ENCODE assay signal across 20 cellular contexts in the genomic region with DNA sequence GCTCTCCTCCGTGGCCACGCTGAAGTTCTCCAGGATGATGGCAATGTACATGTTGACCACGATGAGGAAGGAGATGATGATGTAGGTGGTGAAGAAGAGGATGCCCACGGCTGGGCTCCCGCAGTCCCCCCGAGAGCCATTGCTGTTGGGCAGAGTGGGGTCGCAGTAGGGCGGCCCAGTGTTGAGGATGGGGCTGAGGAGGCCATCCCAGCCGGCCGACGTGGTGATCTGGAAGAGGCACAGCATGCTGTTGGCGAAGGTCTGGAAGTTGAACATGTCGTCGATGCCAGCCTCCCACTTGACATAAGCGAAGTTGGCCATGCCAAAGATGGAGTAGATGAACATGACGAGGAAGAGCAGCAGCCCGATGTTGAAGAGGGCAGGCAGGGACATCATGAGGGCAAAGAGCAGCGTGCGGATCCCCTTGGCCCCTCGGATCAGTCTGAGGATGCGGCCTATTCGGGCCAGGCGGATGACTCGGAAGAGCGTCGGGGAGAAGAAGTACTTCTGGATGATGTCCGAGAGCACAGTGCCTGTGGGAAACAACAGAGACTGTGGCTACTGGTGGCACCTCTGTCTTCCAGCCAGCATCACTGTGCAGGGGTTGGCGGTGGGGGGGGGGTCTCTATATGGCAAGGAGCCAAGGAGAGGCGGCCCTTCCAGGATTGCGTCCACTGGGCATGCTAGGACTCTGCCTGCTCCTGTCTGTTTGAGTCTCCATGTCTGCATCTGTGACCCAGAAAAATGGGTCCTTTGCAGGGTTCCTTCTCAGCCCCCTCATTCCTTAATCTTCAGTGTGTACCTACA.
"Had no signal": no experiment of that assay in that cellular context is flagged by ENCODE, and none has a peak within 500 bp of the region (broad histone marks: within the 10 kb centered on the region; RNA-seq: fewer than 3 reads in every experiment).

No MANE protein-coding gene starts in this region.

- H3K4me3 ChIP-seq: ascending aorta, breast epithelium, dorsolateral prefrontal cortex, gastroesophageal sphincter, heart right ventricle, lung, skin epidermis, upper lobe of right lung had no signal

- H3K4me3 Mint-ChIP-seq: activated B cell treated with CpG ODN at 0.5 μM for 24 hours; activated naive CD4-positive, alpha-beta T cell treated with anti-CD3 and anti-CD28 coated beads for 36 hours; activated T-helper 1 cell treated with anti-CD3 and anti-CD28 coated beads, Interleukin-12 subunit alpha, Interleukin-12 subunit beta, Interleukin-2, Interleukin-4 antibody, amounts not matched to agents 30 ng/mL and 10 ng/mL and 1 ng/mL, durations not matched to agents 14 hours and 24 hours and 36 hours; naive B cell; stimulated activated naive CD8-positive, alpha-beta T cell treated with anti-CD3 and anti-CD28 coated beads, Interleukin-15, Interleukin-2, amounts not matched to agents 100 ng/mL and 50 ng/mL, for 24 hours had no signal

- H3K9me3 Mint-ChIP-seq: activated T-helper 1 cell treated with anti-CD3 and anti-CD28 coated beads, Interleukin-12 subunit alpha, Interleukin-12 subunit beta, Interleukin-2, Interleukin-4 antibody, amounts not matched to agents 30 ng/mL and 10 ng/mL and 1 ng/mL, durations not matched to agents 14 hours and 24 hours and 36 hours; stimulated activated naive CD8-positive, alpha-beta T cell treated with anti-CD3 and anti-CD28 coated beads, Interleukin-15, Interleukin-2, amounts not matched to agents 100 ng/mL and 50 ng/mL, for 24 hours had no signal

- H3K27me3 Mint-ChIP-seq: activated B cell treated with CpG ODN at 0.5 μM for 24 hours, progenitor cell of endocrine pancreas had no signal

- DNase-seq: activated B cell treated with CpG ODN at 0.5 μM for 24 hours; activated CD4-positive, alpha-beta T cell treated with anti-CD3 and anti-CD28 coated beads, Interleukin-2, amount 50 U/mL, for 4 hours; activated naive CD4-positive, alpha-beta T cell treated with anti-CD3 and anti-CD28 coated beads for 36 hours; dorsolateral prefrontal cortex; heart right ventricle; naive B cell; right cardiac atrium; SHP77; T-helper 2 cell; upper lobe of right lung had no signal

- H3K27ac Mint-ChIP-seq: activated B cell treated with CpG ODN at 0.5 μM for 24 hours; activated naive CD4-positive, alpha-beta T cell treated with anti-CD3 and anti-CD28 coated beads for 36 hours; activated T-helper 1 cell treated with anti-CD3 and anti-CD28 coated beads, Interleukin-12 subunit alpha, Interleukin-12 subunit beta, Interleukin-2, Interleukin-4 antibody, amounts not matched to agents 30 ng/mL and 10 ng/mL and 1 ng/mL, durations not matched to agents 14 hours and 24 hours and 36 hours; naive B cell; progenitor cell of endocrine pancreas; stimulated activated naive CD8-positive, alpha-beta T cell treated with anti-CD3 and anti-CD28 coated beads, Interleukin-15, Interleukin-2, amounts not matched to agents 100 ng/mL and 50 ng/mL, for 24 hours had no signal

- H3K4me1 Mint-ChIP-seq: activated B cell treated with CpG ODN at 0.5 μM for 24 hours, naive B cell had no signal

- H3K4me1 ChIP-seq: ascending aorta, breast epithelium, gastroesophageal sphincter, upper lobe of right lung had no signal

- H3K27ac ChIP-seq: ascending aorta, breast epithelium, dorsolateral prefrontal cortex, gastroesophageal sphincter, heart right ventricle, skin epidermis, upper lobe of right lung had no signal

- H3K36me3 ChIP-seq: ascending aorta, breast epithelium, gastroesophageal sphincter, upper lobe of right lung had no signal

- ATAC-seq: gastroesophageal sphincter, left colon, right cardiac atrium, SK-N-SH treated with all-trans-retinoic acid at 6 μM for 48 hours, upper lobe of right lung had no signal

- H3K27me3 ChIP-seq: ascending aorta, breast epithelium, dorsolateral prefrontal cortex, gastroesophageal sphincter, heart right ventricle, upper lobe of right lung had no signal

- H3K9me3 ChIP-seq: ascending aorta, upper lobe of right lung had no signal
